ENCODE assay signal across 14 cellular contexts in the genomic region with DNA sequence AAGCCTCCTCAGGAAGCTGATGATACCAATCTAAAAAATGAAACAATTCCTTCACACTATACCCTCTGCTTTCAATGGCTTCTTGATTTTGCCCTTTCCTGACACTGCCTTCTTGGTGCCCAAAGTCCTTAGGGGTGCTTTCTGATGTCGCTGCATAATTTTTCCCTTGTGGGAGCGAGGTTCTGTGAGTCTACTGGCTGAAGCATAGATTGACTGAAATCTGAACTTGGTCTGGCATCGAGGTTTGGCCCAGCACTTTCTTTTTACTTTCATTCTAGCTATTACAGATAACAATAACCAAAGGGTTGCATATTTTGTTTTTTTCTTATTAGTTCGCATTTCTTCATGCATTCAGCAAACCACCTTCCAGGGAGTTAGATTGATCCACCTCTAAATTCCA.
DNase-seq lines count a peak whose midpoint lies in the region; ATAC-seq, FAIRE-seq and TF ChIP-seq lines count a peak whose summit lies in the region.
"Had no signal": no experiment of that assay in that cellular context is flagged by ENCODE, and none has a peak within 500 bp of the region (broad histone marks: within the 10 kb centered on the region; RNA-seq: fewer than 3 reads in every experiment).

No MANE protein-coding gene starts in this region.

- no peak for TF ChIP-seq CTCF in osteocyte (IDR thresholded peaks at IDR 0.05)

- H3K9ac ChIP-seq in HUES64 (ENCODE audit: low read depth, low read length) = no peak overlapping the region

- H3K27ac Mint-ChIP-seq in osteocyte (ENCODE audit: unreplicated experiment) = no peak overlapping the region

- no peaks in the 10 kb centered on the region for H3K9me3 ChIP-seq in HUES64 (ENCODE audit: insufficient read depth, low read depth, low read length)

- no peak overlapping the region for H3K4me3 Mint-ChIP-seq in osteocyte (ENCODE audit: unreplicated experiment)

- H3K27me3 ChIP-seq in HUES64 (ENCODE audit: insufficient read depth, low read length) = no peaks in the 10 kb centered on the region

- peaks cover 33% of the 10 kb centered on the region; the same call in 1 of the 2 replicates for H3K4me1 ChIP-seq in HUES64 (ENCODE audit: insufficient read depth, low read length)

- peak overlapping the region; percentile 71; the same call in 1 of the 2 replicates for H3K27ac ChIP-seq in HUES64 (ENCODE audit: low read depth, low read length)
- H3K27ac ChIP-seq: C4-2B had no signal

- H3K36me3 ChIP-seq in HUES64 (ENCODE audit: insufficient read depth, low read length) = peaks cover 11% of the 10 kb centered on the region; the same call in 1 of the 2 replicates

- H3K36me3 Mint-ChIP-seq in osteocyte (ENCODE audit: unreplicated experiment) = peaks cover 6% of the 10 kb centered on the region

- peak; percentile 63 for FAIRE-seq in GM18507 (lab: Jason Lieb, UNC)
- FAIRE-seq: islet of Langerhans had no signal

- H3K4me3 ChIP-seq in HUES64 (ENCODE audit: low read length) = peak overlapping the region; percentile 28; the same call in 1 of the 2 replicates

- H3K9me3 Mint-ChIP-seq in osteocyte (ENCODE audit: unreplicated experiment) = peaks cover 5% of the 10 kb centered on the region

- H3K27me3 Mint-ChIP-seq in osteocyte (ENCODE audit: unreplicated experiment) = no peaks in the 10 kb centered on the region
- H3K27me3 Mint-ChIP-seq: naive B cell had no signal

- no peak for DNase-seq in GM18507 (ENCODE audit: extremely low spot score, insufficient read length, low read depth)
- no peak for DNase-seq in LoVo (ENCODE audit: low spot score)
- no peak for DNase-seq in osteocyte (ENCODE audit: extremely low spot score, unreplicated experiment)
- no peak for DNase-seq in GDM1 (lab: John Stamatoyannopoulos, UW)
- DNase-seq: activated effector memory CD4-positive, alpha-beta T cell treated with anti-CD3 and anti-CD28 coated beads, Interleukin-2, amount 50 U/mL, for 16 hours; central memory CD4-positive, alpha-beta T cell; naive B cell; stimulated activated naive CD4-positive, alpha-beta T cell had no signal

- peak; percentile 69 for ATAC-seq in GM19463 (IDR thresholded peaks at IDR 0.05; ENCODE audit: unreplicated experiment)
- ATAC-seq in HG02885 (IDR thresholded peaks at IDR 0.05; ENCODE audit: poor library complexity, unreplicated experiment) = peak; percentile 57
- no peak for ATAC-seq in HG03354 (IDR thresholded peaks at IDR 0.05; ENCODE audit: poor library complexity, severe bottlenecking, unreplicated experiment)

- 86% methylated on average over 4 of the region's 4 CpGs for WGBS in HUES64

- peaks cover 1% of the 10 kb centered on the region for H3K4me1 Mint-ChIP-seq in osteocyte (ENCODE audit: unreplicated experiment)
